ENCODE assay signal across 24 cellular contexts in genomic region chr4:178414881-178415446, GRCh38.
DNase-seq lines count a peak whose midpoint lies in the region; ATAC-seq, FAIRE-seq and TF ChIP-seq lines count a peak whose summit lies in the region.
"Had no signal": no experiment of that assay in that cellular context is flagged by ENCODE, and none has a peak within 500 bp of the region (broad histone marks: within the 10 kb centered on the region; RNA-seq: fewer than 3 reads in every experiment).

No MANE protein-coding gene starts in this region.

- ATAC-seq in SK-N-SH treated with all-trans-retinoic acid at 6 μM for 48 hours (no peak), HepG2 (no peak), upper lobe of right lung (peak; percentile 39), GM21576 (IDR thresholded peaks at IDR 0.05; ENCODE audit: unreplicated experiment) (no peak)
- ATAC-seq: GM12878, HCT116, Panc1 had no signal

- TF ChIP-seq CTCF in SK-N-SH (IDR thresholded peaks at IDR 0.05) (no peak), HepG2 (CRISPR knock-in tag; IDR thresholded peaks at IDR 0.05) (no peak), upper lobe of right lung (IDR thresholded peaks at IDR 0.05) (no peak)

- TF ChIP-seq EP300 in SK-N-SH (IDR thresholded peaks at IDR 0.05; ENCODE audit: borderline replicate concordance in 1 of 2, low read depth in 1 of 2, low read length in 1 of 2) (no peak), HepG2 (IDR thresholded peaks at IDR 0.05; ENCODE audit: low read depth in 2 of 2, low read length in 2 of 2) (no peak), HepG2 (CRISPR knock-in tag; IDR thresholded peaks at IDR 0.05; ENCODE audit: borderline replicate concordance) (no peak)

- BruUV-seq in HepG2 (replicated peaks; lab: Mats Ljungman, UMichigan) = no TSS peak

- intact Hi-C loops in HepG2 (cut with micrococcal nuclease; ENCODE audit: unreplicated experiment) = no loop called here
- intact Hi-C loops in upper lobe of right lung (cut with DNase I) = no loop called here

- H3K27me3 ChIP-seq in SK-N-SH (ENCODE audit: insufficient read depth) (no peaks in the 10 kb centered on the region), HepG2 (ENCODE audit: control insufficient read depth in 1 of 2, insufficient read depth in 2 of 2, low read length in 2 of 2) (no peaks in the 10 kb centered on the region), upper lobe of right lung (no peaks in the 10 kb centered on the region)
- H3K27me3 ChIP-seq: SJCRH30 had no signal

- H3K79me2 ChIP-seq in SK-N-SH (ENCODE audit: insufficient read depth) (no peaks in the 10 kb centered on the region), HepG2 (ENCODE audit: insufficient read depth, low read length) (no peaks in the 10 kb centered on the region)

- H3K4me2 ChIP-seq in SK-N-SH = peak overlapping the region; percentile 50; the same call in 1 of the 2 replicates
- H3K4me2 ChIP-seq in HepG2 (ENCODE audit: low read depth, low read length) = no peak overlapping the region

- H3K27ac ChIP-seq in SK-N-SH (ENCODE audit: low read depth in 2 of 2, low read length in 1 of 2) (no peak overlapping the region), HepG2 (ENCODE audit: extremely low read length, insufficient read depth, low read length) (no peak overlapping the region), upper lobe of right lung (no peak overlapping the region)
- H3K27ac ChIP-seq: C4-2B, SJCRH30 had no signal

- TF ChIP-seq POLR2A in HepG2 (IDR thresholded peaks at IDR 0.05; ENCODE audit: insufficient read depth in 1 of 2, low read depth in 2 of 2, low read length in 2 of 2) = no peak

- no peaks in the 10 kb centered on the region for H3K36me3 ChIP-seq in SK-N-SH (replicated peaks in 1 of 2; ENCODE audit: control insufficient read depth in 1 of 2, insufficient read depth in 2 of 2, low read length in 1 of 2)
- H3K36me3 ChIP-seq in HepG2 (replicated peaks in 1 of 2; ENCODE audit: control insufficient read depth in 1 of 2, insufficient read depth in 2 of 2, low read length in 2 of 2) = no peaks in the 10 kb centered on the region
- H3K36me3 ChIP-seq in upper lobe of right lung = no peaks in the 10 kb centered on the region
- H3K36me3 ChIP-seq: SJCRH30 had no signal

- DNase-seq in SK-N-SH (peak; percentile 1), NCI-H774 (lab: John Stamatoyannopoulos, UW) (peak; percentile 19), HepG2 (ENCODE audit: low spot score) (no peak), upper lobe of right lung (peak; percentile 46), NCI-H82 treated with DMSO at 0.1 percent for 48 hours (lab: John Stamatoyannopoulos, UW; ENCODE audit: unreplicated experiment) (no peak)
- no peak for DNase-seq in activated CD8-positive, alpha-beta memory T cell treated with anti-CD3 and anti-CD28 coated beads, Interleukin-2, amount 50 U/mL, for 4 hours
- DNase-seq: CD8-positive, alpha-beta memory T cell; DMS79; GOT3; NCI-H1105; NCI-H1694; NCI-H2107; NCI-H510A; NK-92 treated with Interleukin-12 subunit alpha and Interleukin-12 subunit beta, amount 100 ng/mL, for 24 hours; SJCRH30 had no signal

- H3K9me2 ChIP-seq in SK-N-SH = no peaks in the 10 kb centered on the region

- CTCF ChIA-PET in SK-N-SH (lab: Yijun Ruan, JAX) = interaction anchor here (1.0 kb wide), 1 partner anchor 24 kb away, joined by 3 read pairs; no protein-coding TSS in a partner anchor
- CTCF ChIA-PET in HepG2 (lab: Yijun Ruan, JAX; ENCODE audit: low intra/inter-chr PET ratio, low total read pairs) = no interaction called here

- H3K9me3 ChIP-seq in SK-N-SH (no peaks in the 10 kb centered on the region), HepG2 (ENCODE audit: low read length) (no peaks in the 10 kb centered on the region; the same call in none of the 2 replicates), upper lobe of right lung (no peaks in the 10 kb centered on the region)
- H3K9me3 ChIP-seq: SJCRH30 had no signal

- H3K4me3 ChIP-seq in SK-N-SH (ENCODE audit: low read depth in 2 of 2, low read length in 1 of 2) = no peak overlapping the region; a peak in 1 of 4 replicates
- H3K4me3 ChIP-seq in HepG2 (replicated peaks in 1 of 3; ENCODE audit: insufficient read depth in 1 of 3, low read depth in 2 of 3, low read length in 3 of 3) = no peak overlapping the region
- H3K4me3 ChIP-seq in upper lobe of right lung = no peak overlapping the region
- H3K4me3 ChIP-seq: GM12878, SJCRH30 had no signal

- no peaks in the 10 kb centered on the region for H3K4me1 ChIP-seq in SK-N-SH (ENCODE audit: control insufficient read depth in 1 of 2, insufficient read depth in 2 of 2, low read depth in 1 of 2, low read length in 1 of 2)
- H3K4me1 ChIP-seq in HepG2 (ENCODE audit: insufficient read depth, low read length) = peaks cover 27% of the 10 kb centered on the region; the same call in 1 of the 2 replicates
- no peaks in the 10 kb centered on the region for H3K4me1 ChIP-seq in upper lobe of right lung
- H3K4me1 ChIP-seq: SJCRH30 had no signal

- no peak overlapping the region for H3K9ac ChIP-seq in SK-N-SH
- H3K9ac ChIP-seq in HepG2 (ENCODE audit: insufficient read depth, low read depth, low read length) = no peak overlapping the region

- no peaks in the 10 kb centered on the region for H3F3A ChIP-seq in SK-N-SH (replicated peaks; ENCODE audit: insufficient read depth)

- FAIRE-seq in HepG2 (lab: Jason Lieb, UNC) = no peak
- FAIRE-seq: A204.1, D721Med, GM12878, HTR-8/SVneo had no signal

- 17% methylated on average over 2 of the region's 18 CpGs for WGBS in SK-N-SH (ENCODE audit: low lambda C conversion rate)
- 90% methylated on average over 7 of the region's 18 CpGs for WGBS in HepG2 (ENCODE audit: low lambda C conversion rate)

- TF ChIP-seq RAD21 in SK-N-SH (IDR thresholded peaks at IDR 0.05; ENCODE audit: low read length) (no peak), HepG2 (CRISPR knock-in tag; IDR thresholded peaks at IDR 0.05) (no peak)

- POLR2A ChIA-PET in SK-N-SH (lab: Yijun Ruan, JAX) (no interaction called here), HepG2 (lab: Yijun Ruan, JAX) (no interaction called here)

- no peak overlapping the region for H2AFZ ChIP-seq in SK-N-SH (ENCODE audit: low read depth)
- H2AFZ ChIP-seq in HepG2 (ENCODE audit: low read length) = no peak overlapping the region

- in situ Hi-C loops in HepG2 (cut with HindIII; ENCODE audit: extremely low pct_ligation_motif_present, low pct_unique_long_range_greater_than_20kb) = no loop called here

- H4K20me1 ChIP-seq in SK-N-SH (ENCODE audit: insufficient read depth) = no peaks in the 10 kb centered on the region; the same call in 1 of the 2 replicates
- no peaks in the 10 kb centered on the region for H4K20me1 ChIP-seq in HepG2 (ENCODE audit: insufficient read depth, low read length)

TF ChIP-seq in SK-N-SH, 30 proteins besides CTCF, POLR2A, EP300 and RAD21 (continues in another document):
- TF ChIP-seq MAX (IDR thresholded peaks at IDR 0.05; ENCODE audit: low read depth) = no peak
- TF ChIP-seq TAF1 (IDR thresholded peaks at IDR 0.05; ENCODE audit: borderline replicate concordance, low read depth, low read length) = no peak
- TF ChIP-seq TEAD4 (IDR thresholded peaks at IDR 0.05; ENCODE audit: borderline replicate concordance, insufficient read depth) = no peak
- no peak for TF ChIP-seq RXRA (IDR thresholded peaks at IDR 0.05; ENCODE audit: borderline replicate concordance, low read depth)

TF ChIP-seq in SK-N-SH treated with all-trans-retinoic acid at 6 μM for 48 hours, 23 proteins besides CTCF, POLR2A, EP300 and RAD21:
- no peak for TF ChIP-seq OSR1 (CRISPR knock-in tag; IDR thresholded peaks at IDR 0.05)
- no peak for TF ChIP-seq TCF4 (CRISPR knock-in tag; IDR thresholded peaks at IDR 0.05; ENCODE audit: borderline replicate concordance)
- TF ChIP-seq ISL1 (CRISPR knock-in tag; IDR thresholded peaks at IDR 0.05) = no peak

TF ChIP-seq in HepG2, 621 proteins besides CTCF, POLR2A, EP300 and RAD21:
- TF ChIP-seq ZNF768 (CRISPR knock-in tag; IDR thresholded peaks at IDR 0.05) = 0 out of 2 replicates have a peak, but pooled peaks have one; percentile 21
- TF ChIP-seq ZNF891 (CRISPR knock-in tag; IDR thresholded peaks at IDR 0.05) = no peak
- no peak for TF ChIP-seq KMT2B (CRISPR knock-in tag; IDR thresholded peaks at IDR 0.05)

Comparison
In these comparisons a context has a peak if more than half of its experiments do, and no peak if none do; other contexts are left out.
1. DNase-seq: peak in SK-N-SH (single experiment), NCI-H774 (single experiment) and upper lobe of right lung (single experiment); none in HepG2 (single experiment), activated CD8-positive, alpha-beta memory T cell treated with anti-CD3 and anti-CD28 coated beads, Interleukin-2, amount 50 U/mL, for 4 hours (single experiment) and NCI-H82 treated with DMSO at 0.1 percent for 48 hours (single experiment).